Comparison of ENCODE assay signal across 2 cellular contexts in the genomic region with DNA sequence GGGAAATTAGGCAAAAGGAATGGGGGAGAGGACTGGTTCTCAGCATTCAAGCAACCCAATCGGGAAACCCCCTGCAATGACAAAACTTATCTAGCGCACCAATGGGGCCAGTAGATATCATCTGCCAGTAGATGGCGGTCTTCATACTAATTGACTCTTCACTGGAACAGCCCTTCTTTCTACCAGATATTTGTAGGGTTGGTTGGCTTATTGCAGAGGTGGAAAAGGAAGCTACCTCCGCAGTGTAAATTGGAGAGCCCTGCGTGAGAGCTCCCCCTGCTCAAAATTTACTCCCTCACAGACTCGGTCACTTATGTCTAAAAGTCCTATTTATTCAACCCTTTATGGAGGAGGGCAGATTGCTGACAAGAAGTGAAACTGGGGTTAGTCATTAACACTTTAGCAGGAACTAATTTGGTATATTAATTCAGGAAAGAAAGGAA.
TF ChIP-seq lines count a peak whose summit lies in the region.

No MANE protein-coding gene starts in this region.

TF ChIP-seq in GM23338, 12 proteins besides CTCF, POLR2A, EP300 and RAD21 (continued from another document):
- 0 out of 2 replicates have a peak, but pooled peaks have one; percentile 14 for TF ChIP-seq NANOG (IDR thresholded peaks at IDR 0.05; ENCODE audit: borderline replicate concordance)
- TF ChIP-seq STAT1 (IDR thresholded peaks at IDR 0.05; ENCODE audit: unreplicated experiment) = no peak

TF ChIP-seq in liver, 16 proteins besides CTCF, POLR2A, EP300 and RAD21 (continued from another document):
- TF ChIP-seq JUND (IDR thresholded peaks at IDR 0.05) (no peak), SP1 (IDR thresholded peaks at IDR 0.05) (no peak), HNF4A (conservative IDR thresholded peaks at IDR 0.05) (no peak), REST (IDR thresholded peaks at IDR 0.05) (no peak), FOXA2 (IDR thresholded peaks at IDR 0.05) (no peak), YY1 (IDR thresholded peaks at IDR 0.05) (no peak), MAX (IDR thresholded peaks at IDR 0.05) (no peak), FOXA1 (IDR thresholded peaks at IDR 0.05) (no peak), RXRA (IDR thresholded peaks at IDR 0.05) (no peak)
- TF ChIP-seq, protein P1, sequence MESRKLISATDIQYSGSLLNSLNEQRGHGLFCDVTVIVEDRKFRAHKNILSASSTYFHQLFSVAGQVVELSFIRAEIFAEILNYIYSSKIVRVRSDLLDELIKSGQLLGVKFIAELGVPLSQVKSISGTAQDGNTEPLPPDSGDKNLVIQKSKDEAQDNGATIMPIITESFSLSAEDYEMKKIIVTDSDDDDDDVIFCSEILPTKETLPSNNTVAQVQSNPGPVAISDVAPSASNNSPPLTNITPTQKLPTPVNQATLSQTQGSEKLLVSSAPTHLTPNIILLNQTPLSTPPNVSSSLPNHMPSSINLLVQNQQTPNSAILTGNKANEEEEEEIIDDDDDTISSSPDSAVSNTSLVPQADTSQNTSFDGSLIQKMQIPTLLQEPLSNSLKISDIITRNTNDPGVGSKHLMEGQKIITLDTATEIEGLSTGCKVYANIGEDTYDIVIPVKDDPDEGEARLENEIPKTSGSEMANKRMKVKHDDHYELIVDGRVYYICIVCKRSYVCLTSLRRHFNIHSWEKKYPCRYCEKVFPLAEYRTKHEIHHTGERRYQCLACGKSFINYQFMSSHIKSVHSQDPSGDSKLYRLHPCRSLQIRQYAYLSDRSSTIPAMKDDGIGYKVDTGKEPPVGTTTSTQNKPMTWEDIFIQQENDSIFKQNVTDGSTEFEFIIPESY (IDR thresholded peaks at IDR 0.05) = no peak
